Comparison of ENCODE assay signal across 12 cellular contexts in the genomic region with DNA sequence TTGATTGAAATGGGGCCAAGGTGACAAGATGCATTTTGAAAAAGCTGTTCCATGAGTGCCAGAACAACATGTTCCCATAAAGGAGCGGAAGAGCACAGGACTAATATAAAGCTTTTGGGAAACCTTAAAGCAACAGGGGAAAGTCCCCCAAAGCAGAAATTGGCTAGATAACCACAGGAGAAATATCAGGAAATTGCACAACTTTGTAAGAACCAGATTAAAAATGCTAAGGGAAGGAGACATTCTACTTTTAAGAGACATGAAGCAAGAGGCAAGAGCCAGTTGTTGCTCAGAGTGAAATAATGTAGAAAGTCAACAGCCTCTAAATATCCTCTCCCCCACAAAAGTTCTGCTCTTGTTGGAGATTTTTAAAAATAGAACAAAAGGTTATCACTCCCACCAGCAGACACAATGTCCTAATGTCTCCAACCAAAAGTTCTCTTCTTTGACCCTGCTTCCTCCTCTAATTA.
DNase-seq lines count a peak whose midpoint lies in the region; ATAC-seq and TF ChIP-seq lines count a peak whose summit lies in the region.
"Had no signal": no experiment of that assay in that cellular context is flagged by ENCODE, and none has a peak within 500 bp of the region (broad histone marks: within the 10 kb centered on the region; RNA-seq: fewer than 3 reads in every experiment).

No MANE protein-coding gene starts in this region.

- TF ChIP-seq CTCF in right atrium auricular region (IDR thresholded peaks at IDR 0.05): no peak
- no peak for TF ChIP-seq CTCF in cardiac fibroblast (IDR thresholded peaks at IDR 0.05; ENCODE audit: low read depth, low read length)
- TF ChIP-seq CTCF in lung (IDR thresholded peaks at IDR 0.05; ENCODE audit: control extremely low read depth, extremely low read depth): no peak
- no peak for TF ChIP-seq CTCF in vagina (IDR thresholded peaks at IDR 0.05)

- intact Hi-C loops in Right ventricle myocardium inferior (cut with DNase I) (no loop called here), vagina (cut with DNase I) (no loop called here)

- no peak for TF ChIP-seq POLR2A in vagina (IDR thresholded peaks at IDR 0.05)

- DNase-seq in Right ventricle myocardium inferior (ENCODE audit: missing footprints): no peak
- DNase-seq in right atrium auricular region (ENCODE audit: low spot score): no peak
- peak; percentile 94 to 95 for DNase-seq in cardiac fibroblast (ENCODE audit: low read depth in 2 of 2)
- no peak for DNase-seq in lung (ENCODE audit: low spot score)
- no peak for DNase-seq in vagina (ENCODE audit: extremely low spot score in 2 of 2)
- DNase-seq in islet precursor cell: no peak
- no peak for DNase-seq in NCI-H187 treated with DMSO at 0.1 percent for 48 hours (lab: John Stamatoyannopoulos, UW)
- DNase-seq: cortex of kidney, DMS153, NCI-H446 treated with DMSO at 0.1 percent for 48 hours had no signal

- no peaks in the 10 kb centered on the region for H3K36me3 ChIP-seq in right atrium auricular region
- H3K36me3 ChIP-seq in lung (ENCODE audit: control insufficient read depth in 2 of 2, insufficient read depth in 2 of 2, low read length in 2 of 2): no peaks in the 10 kb centered on the region
- H3K36me3 ChIP-seq in vagina: no peaks in the 10 kb centered on the region

- peak; percentile 77 for ATAC-seq in Right ventricle myocardium inferior
- ATAC-seq in lung (ENCODE audit: insufficient read depth, low FRiP score): peak; percentile 80
- no peak for ATAC-seq in GM19328 (IDR thresholded peaks at IDR 0.05; ENCODE audit: unreplicated experiment)

- H3K4me1 ChIP-seq in right atrium auricular region: peaks cover 0 to 9% of the 10 kb centered on the region in 2 donors
- peaks cover 0 to 6% of the 10 kb centered on the region in 2 donors for H3K4me1 ChIP-seq in lung (ENCODE audit: control insufficient read depth in 2 of 2, insufficient read depth in 2 of 2, low read length in 2 of 2)
- peaks cover 15% of the 10 kb centered on the region for H3K4me1 ChIP-seq in vagina

- H3K4me3 ChIP-seq in right atrium auricular region: no peak overlapping the region
- H3K4me3 ChIP-seq in cardiac fibroblast (replicated peaks in 1 of 2; ENCODE audit: low read depth in 2 of 2, low read length in 2 of 2): no peak overlapping the region
- H3K4me3 ChIP-seq in lung: no peak overlapping the region
- no peak overlapping the region for H3K4me3 ChIP-seq in vagina

- 19 to 35% methylated on average over 1 of the region's 1 CpG for WGBS in lung, 2 donors

- H3K9me3 ChIP-seq in right atrium auricular region (no peaks in the 10 kb centered on the region), lung (ENCODE audit: control insufficient read depth in 2 of 2, insufficient read depth in 1 of 2, low read length in 1 of 2) (no peaks in the 10 kb centered on the region), vagina (no peaks in the 10 kb centered on the region)

- no peaks in the 10 kb centered on the region for H3K27me3 ChIP-seq in right atrium auricular region
- H3K27me3 ChIP-seq in lung (ENCODE audit: control insufficient read depth, insufficient read depth): no peaks in the 10 kb centered on the region
- no peaks in the 10 kb centered on the region for H3K27me3 ChIP-seq in vagina

- H3K27ac ChIP-seq in right atrium auricular region: no peak overlapping the region
- peak overlapping the region; percentile 6 to 12 for H3K27ac ChIP-seq in lung (ENCODE audit: low read depth in 1 of 2, low read length in 1 of 2)
- H3K27ac ChIP-seq in vagina: peak overlapping the region; percentile 73
- H3K27ac ChIP-seq: 22Rv1 had no signal

Comparison
In these comparisons a context has a peak if more than half of its experiments do, and no peak if none do; other contexts are left out.
1. DNase-seq: peak in cardiac fibroblast (2 of 2); none in Right ventricle myocardium inferior (single experiment), right atrium auricular region (single experiment), lung (single experiment), vagina (0 of 2), islet precursor cell (single experiment) and NCI-H187 treated with DMSO at 0.1 percent for 48 hours (single experiment).
2. H3K27ac ChIP-seq: peak in lung (2 of 2) and vagina (single experiment); none in right atrium auricular region (0 of 2).